1 cellular context compared by ENCODE assay signal in genomic region chr5:124810420-124810819, GRCh38.
TF ChIP-seq lines count a peak whose summit lies in the region.

No MANE protein-coding gene starts in this region.

TF ChIP-seq in GM23338, 12 proteins besides CTCF, POLR2A, EP300 and RAD21 (continued from another document):
- TF ChIP-seq ZNF462 (CRISPR knock-in tag; IDR thresholded peaks at IDR 0.05) (no peak), ZNF331 (CRISPR knock-in tag; IDR thresholded peaks at IDR 0.05; ENCODE audit: low read depth) (no peak)
